ENCODE assay signal across 22 cellular contexts in the genomic region with DNA sequence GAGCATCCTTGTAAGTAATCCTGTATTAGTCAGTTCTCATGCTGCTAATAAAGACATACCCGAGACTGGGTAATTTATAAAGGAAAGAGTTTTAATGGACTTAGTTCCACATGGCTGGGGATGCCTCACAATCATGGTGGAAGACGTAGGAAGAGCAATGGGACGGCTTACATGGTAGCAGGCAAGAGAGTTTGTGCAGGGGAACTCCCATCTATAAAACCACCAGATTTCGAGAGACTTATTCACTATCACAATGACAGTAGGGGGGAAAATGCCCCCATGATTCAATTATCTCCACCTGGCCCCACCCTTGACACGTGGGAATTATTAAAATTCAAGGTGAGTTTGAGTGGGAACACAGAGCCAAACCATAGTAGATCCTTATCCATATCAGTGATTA.
DNase-seq lines count a peak whose midpoint lies in the region; ATAC-seq and TF ChIP-seq lines count a peak whose summit lies in the region.
"Had no signal": no experiment of that assay in that cellular context is flagged by ENCODE, and none has a peak within 500 bp of the region (broad histone marks: within the 10 kb centered on the region; RNA-seq: fewer than 3 reads in every experiment).

No MANE protein-coding gene starts in this region.

- H3K27me3 ChIP-seq in OCI-LY3 (ENCODE audit: low read depth, low read length), result no peaks in the 10 kb centered on the region
- H3K27me3 ChIP-seq: BLaER1 had no signal

- peaks cover 8% of the 10 kb centered on the region for H3K36me3 Mint-ChIP-seq in activated CD4-positive, alpha-beta T cell treated with anti-CD3 and anti-CD28 coated beads for 36 hours (ENCODE audit: low read depth)
- no peaks in the 10 kb centered on the region for H3K36me3 Mint-ChIP-seq in activated naive CD4-positive, alpha-beta T cell treated with anti-CD3 and anti-CD28 coated beads for 36 hours (ENCODE audit: low read depth)
- no peaks in the 10 kb centered on the region for H3K36me3 Mint-ChIP-seq in stimulated activated naive CD8-positive, alpha-beta T cell treated with anti-CD3 and anti-CD28 coated beads, Interleukin-15, Interleukin-2, amounts not matched to agents 100 ng/mL and 50 ng/mL, for 24 hours (ENCODE audit: low read depth)

- H3K79me2 ChIP-seq in OCI-LY3 (ENCODE audit: low read length), result no peaks in the 10 kb centered on the region

- peaks cover 6% of the 10 kb centered on the region for H3K36me3 ChIP-seq in OCI-LY3 (replicated peaks; ENCODE audit: low read depth, low read length)
- H3K36me3 ChIP-seq: BLaER1 had no signal

- intact Hi-C loops in activated CD4-positive, alpha-beta T cell treated with anti-CD3 and anti-CD28 coated beads for 36 hours (cut with DNase I, micrococcal nuclease), result loop anchor here in 1 of 2 experiments (5.0 to 10.0 kb wide), 2 partner anchors 42 to 279 kb away; no protein-coding TSS in a partner anchor
- intact Hi-C loops in activated naive CD4-positive, alpha-beta T cell treated with anti-CD3 and anti-CD28 coated beads for 36 hours (cut with micrococcal nuclease), result loop anchor here (5.0 to 10.0 kb wide), 2 partner anchors 132 to 809 kb away; no protein-coding TSS in a partner anchor

- H3K4me3 ChIP-seq in OCI-LY3 (ENCODE audit: low read length), result peak overlapping the region; percentile 8; the same call in 1 of the 2 replicates
- H3K4me3 ChIP-seq: BLaER1 had no signal

- H3K9me3 Mint-ChIP-seq in activated CD4-positive, alpha-beta T cell treated with anti-CD3 and anti-CD28 coated beads for 36 hours (ENCODE audit: low read depth), result no peaks in the 10 kb centered on the region
- H3K9me3 Mint-ChIP-seq in activated naive CD4-positive, alpha-beta T cell treated with anti-CD3 and anti-CD28 coated beads for 36 hours, result no peaks in the 10 kb centered on the region
- H3K9me3 Mint-ChIP-seq in stimulated activated naive CD8-positive, alpha-beta T cell treated with anti-CD3 and anti-CD28 coated beads, Interleukin-15, Interleukin-2, amounts not matched to agents 100 ng/mL and 50 ng/mL, for 24 hours, result no peaks in the 10 kb centered on the region

- H4K20me1 ChIP-seq in OCI-LY3 (ENCODE audit: insufficient read depth, low read length), result no peaks in the 10 kb centered on the region
- H4K20me1 ChIP-seq: BLaER1 had no signal

- H3K27ac ChIP-seq in OCI-LY3 (ENCODE audit: low read length), result no peak overlapping the region
- H3K27ac ChIP-seq: BLaER1, RWPE1 had no signal

- peaks cover 58% of the 10 kb centered on the region for H3K4me1 ChIP-seq in OCI-LY3 (ENCODE audit: low read length)

- H3K27ac Mint-ChIP-seq in activated CD4-positive, alpha-beta T cell treated with anti-CD3 and anti-CD28 coated beads for 36 hours, result peak overlapping the region; percentile 48
- no peak overlapping the region for H3K27ac Mint-ChIP-seq in activated naive CD4-positive, alpha-beta T cell treated with anti-CD3 and anti-CD28 coated beads for 36 hours
- H3K27ac Mint-ChIP-seq in stimulated activated naive CD8-positive, alpha-beta T cell treated with anti-CD3 and anti-CD28 coated beads, Interleukin-15, Interleukin-2, amounts not matched to agents 100 ng/mL and 50 ng/mL, for 24 hours, result peak overlapping the region; percentile 57
- H3K27ac Mint-ChIP-seq: CD4-positive, CD25-positive, alpha-beta regulatory T cell had no signal

- no peaks in the 10 kb centered on the region for H3K9me3 ChIP-seq in OCI-LY3 (ENCODE audit: insufficient read depth, low read length)
- H3K9me3 ChIP-seq: BLaER1 had no signal

- peak overlapping the region; percentile 10; the same call in 1 of the 2 replicates for H3K9ac ChIP-seq in OCI-LY3 (ENCODE audit: low read length)
- H3K9ac ChIP-seq: BLaER1 had no signal

- CTCF ChIA-PET in activated CD4-positive, alpha-beta T cell treated with anti-CD3 and anti-CD28 coated beads for 36 hours (lab: Charles Lee), result no interaction called here
- CTCF ChIA-PET in activated naive CD4-positive, alpha-beta T cell treated with anti-CD3 and anti-CD28 coated beads for 36 hours (lab: Charles Lee), result no interaction called here

- POLR2A ChIA-PET in activated CD4-positive, alpha-beta T cell treated with anti-CD3 and anti-CD28 coated beads for 36 hours (lab: Charles Lee), result no interaction called here

- H3K4me2 ChIP-seq in OCI-LY3 (ENCODE audit: low read length), result peak overlapping the region; percentile 47
- H3K4me2 ChIP-seq: BLaER1 had no signal

- DNase-seq in activated CD4-positive, alpha-beta T cell treated with anti-CD3 and anti-CD28 coated beads for 36 hours, result no peak
- no peak for DNase-seq in activated CD4-positive, alpha-beta T cell treated with anti-CD3 and anti-CD28 coated beads, Interleukin-2, amount 50 U/mL, for 4 hours
- peak; percentile 21 for DNase-seq in activated naive CD4-positive, alpha-beta T cell treated with anti-CD3 and anti-CD28 coated beads for 36 hours
- DNase-seq in activated naive CD4-positive, alpha-beta T cell treated with Interleukin-2 at 50 U/mL for 16 hours, result no peak
- DNase-seq: 8988T; CD4-positive, CD25-positive, alpha-beta regulatory T cell; DMS153; DND-41; Karpas-422; NCI-H1092; NCI-H1417 treated with DMSO at 0.1 percent for 48 hours; NCI-H1694 treated with DMSO at 0.1 percent for 48 hours; NCI-H2081; NCI-H2227 treated with DMSO at 0.1 percent for 48 hours; NCI-H526 treated with DMSO at 0.1 percent for 48 hours; SHP77 had no signal

- peak; percentile 17 for ATAC-seq in activated CD4-positive, alpha-beta T cell treated with anti-CD3 and anti-CD28 coated beads for 36 hours
- no peak for ATAC-seq in GM18870 (IDR thresholded peaks at IDR 0.05; ENCODE audit: unreplicated experiment)
- ATAC-seq: Panc1 had no signal

- H2AFZ ChIP-seq in OCI-LY3 (ENCODE audit: low read depth, low read length), result no peak overlapping the region

- no peak overlapping the region for H3K4me3 Mint-ChIP-seq in activated CD4-positive, alpha-beta T cell treated with anti-CD3 and anti-CD28 coated beads for 36 hours
- no peak overlapping the region for H3K4me3 Mint-ChIP-seq in activated naive CD4-positive, alpha-beta T cell treated with anti-CD3 and anti-CD28 coated beads for 36 hours
- H3K4me3 Mint-ChIP-seq in stimulated activated naive CD8-positive, alpha-beta T cell treated with anti-CD3 and anti-CD28 coated beads, Interleukin-15, Interleukin-2, amounts not matched to agents 100 ng/mL and 50 ng/mL, for 24 hours, result no peak overlapping the region
- H3K4me3 Mint-ChIP-seq: CD4-positive, CD25-positive, alpha-beta regulatory T cell had no signal

- no peaks in the 10 kb centered on the region for H3K27me3 Mint-ChIP-seq in activated CD4-positive, alpha-beta T cell treated with anti-CD3 and anti-CD28 coated beads for 36 hours
- H3K27me3 Mint-ChIP-seq in activated naive CD4-positive, alpha-beta T cell treated with anti-CD3 and anti-CD28 coated beads for 36 hours (ENCODE audit: low read depth), result no peaks in the 10 kb centered on the region
- no peaks in the 10 kb centered on the region for H3K27me3 Mint-ChIP-seq in stimulated activated naive CD8-positive, alpha-beta T cell treated with anti-CD3 and anti-CD28 coated beads, Interleukin-15, Interleukin-2, amounts not matched to agents 100 ng/mL and 50 ng/mL, for 24 hours
- H3K27me3 Mint-ChIP-seq: CD4-positive, CD25-positive, alpha-beta regulatory T cell had no signal

- H3K4me1 Mint-ChIP-seq in activated CD4-positive, alpha-beta T cell treated with anti-CD3 and anti-CD28 coated beads for 36 hours, result peaks cover 58% of the 10 kb centered on the region
- H3K4me1 Mint-ChIP-seq in activated naive CD4-positive, alpha-beta T cell treated with anti-CD3 and anti-CD28 coated beads for 36 hours (ENCODE audit: low read depth), result peaks cover 48% of the 10 kb centered on the region
- peaks cover 65% of the 10 kb centered on the region for H3K4me1 Mint-ChIP-seq in stimulated activated naive CD8-positive, alpha-beta T cell treated with anti-CD3 and anti-CD28 coated beads, Interleukin-15, Interleukin-2, amounts not matched to agents 100 ng/mL and 50 ng/mL, for 24 hours (ENCODE audit: low read depth)

- no peak for TF ChIP-seq CTCF in OCI-LY3 (IDR thresholded peaks at IDR 0.05; ENCODE audit: low read depth, low read length)
